1 cellular context compared by ENCODE assay signal in the genomic region with DNA sequence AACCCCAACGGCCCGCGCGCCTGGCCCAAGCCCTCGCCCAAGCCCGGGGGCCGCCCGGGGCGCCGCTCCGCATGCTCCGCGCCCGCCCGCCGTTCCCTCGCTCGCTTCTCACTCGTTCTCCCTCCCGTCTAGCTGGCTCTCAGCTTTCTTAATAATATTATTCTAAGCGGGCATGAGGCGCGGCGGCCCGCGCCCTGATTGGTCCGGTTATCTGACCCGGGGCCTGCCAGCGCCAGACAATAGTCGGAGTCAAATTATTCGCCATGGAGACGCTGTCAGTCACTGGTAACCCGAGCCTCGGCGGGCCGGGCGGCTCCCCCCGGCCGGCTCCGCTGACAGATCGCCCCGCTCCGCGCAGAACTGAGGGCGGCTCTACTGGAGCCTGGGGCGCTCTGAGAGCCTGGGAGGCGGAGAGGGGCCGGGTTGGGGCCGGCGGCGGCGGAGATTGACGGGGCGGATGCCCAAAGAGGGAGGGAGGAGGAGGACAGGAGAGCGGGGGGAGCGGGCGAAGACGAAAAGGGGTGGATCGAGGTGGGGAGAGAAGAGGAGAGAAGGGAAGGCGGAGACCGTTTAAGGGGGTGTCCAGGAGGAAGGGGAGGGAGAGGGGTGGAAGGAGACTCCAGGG.
TF ChIP-seq lines count a peak whose summit lies in the region.

A gene (minus strand): TSS at position 150 of the 625 bp plus-strand sequence. CDS start 342 bp downstream, outside the sequence.

TF ChIP-seq in HEK293, 187 proteins besides CTCF, POLR2A, EP300 and RAD21 (continued from another document and continues in another):
- peak; percentile 38; the same call in 1 of the 2 replicates for TF ChIP-seq ZNF629 (tag by site-specific recombination; IDR thresholded peaks at IDR 0.05)
- TF ChIP-seq ZBTB17 (tag by site-specific recombination; IDR thresholded peaks at IDR 0.05), result peak; percentile 96
- TF ChIP-seq ZNF660 (tag by site-specific recombination; IDR thresholded peaks at IDR 0.05), result no peak
- TF ChIP-seq, protein P1, sequence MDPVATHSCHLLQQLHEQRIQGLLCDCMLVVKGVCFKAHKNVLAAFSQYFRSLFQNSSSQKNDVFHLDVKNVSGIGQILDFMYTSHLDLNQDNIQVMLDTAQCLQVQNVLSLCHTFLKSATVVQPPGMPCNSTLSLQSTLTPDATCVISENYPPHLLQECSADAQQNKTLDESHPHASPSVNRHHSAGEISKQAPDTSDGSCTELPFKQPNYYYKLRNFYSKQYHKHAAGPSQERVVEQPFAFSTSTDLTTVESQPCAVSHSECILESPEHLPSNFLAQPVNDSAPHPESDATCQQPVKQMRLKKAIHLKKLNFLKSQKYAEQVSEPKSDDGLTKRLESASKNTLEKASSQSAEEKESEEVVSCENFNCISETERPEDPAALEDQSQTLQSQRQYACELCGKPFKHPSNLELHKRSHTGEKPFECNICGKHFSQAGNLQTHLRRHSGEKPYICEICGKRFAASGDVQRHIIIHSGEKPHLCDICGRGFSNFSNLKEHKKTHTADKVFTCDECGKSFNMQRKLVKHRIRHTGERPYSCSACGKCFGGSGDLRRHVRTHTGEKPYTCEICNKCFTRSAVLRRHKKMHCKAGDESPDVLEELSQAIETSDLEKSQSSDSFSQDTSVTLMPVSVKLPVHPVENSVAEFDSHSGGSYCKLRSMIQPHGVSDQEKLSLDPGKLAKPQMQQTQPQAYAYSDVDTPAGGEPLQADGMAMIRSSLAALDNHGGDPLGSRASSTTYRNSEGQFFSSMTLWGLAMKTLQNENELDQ (tag by site-specific recombination; IDR thresholded peaks at IDR 0.05; ENCODE audit: low read depth), result no peak
- TF ChIP-seq KLF9 (tag by site-specific recombination; IDR thresholded peaks at IDR 0.05; ENCODE audit: low read depth), result peak; percentile 66
- TF ChIP-seq, protein P2, sequence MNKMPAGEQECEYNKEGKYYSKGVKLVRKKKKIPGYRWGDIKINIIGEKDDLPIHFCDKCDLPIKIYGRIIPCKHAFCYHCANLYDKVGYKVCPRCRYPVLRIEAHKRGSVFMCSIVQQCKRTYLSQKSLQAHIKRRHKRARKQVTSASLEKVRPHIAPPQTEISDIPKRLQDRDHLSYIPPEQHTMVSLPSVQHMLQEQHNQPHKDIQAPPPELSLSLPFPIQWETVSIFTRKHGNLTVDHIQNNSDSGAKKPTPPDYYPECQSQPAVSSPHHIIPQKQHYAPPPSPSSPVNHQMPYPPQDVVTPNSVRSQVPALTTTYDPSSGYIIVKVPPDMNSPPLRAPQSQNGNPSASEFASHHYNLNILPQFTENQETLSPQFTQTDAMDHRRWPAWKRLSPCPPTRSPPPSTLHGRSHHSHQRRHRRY (tag by site-specific recombination; IDR thresholded peaks at IDR 0.05), result no peak
- no peak for TF ChIP-seq OVOL3 (tag by site-specific recombination; IDR thresholded peaks at IDR 0.05)
- peak; percentile 57; the same call in 1 of the 2 replicates for TF ChIP-seq PRDM1 (tag by site-specific recombination; IDR thresholded peaks at IDR 0.05)
- no peak for TF ChIP-seq ZFP37 (tag by site-specific recombination; IDR thresholded peaks at IDR 0.05)
- TF ChIP-seq, protein P3, sequence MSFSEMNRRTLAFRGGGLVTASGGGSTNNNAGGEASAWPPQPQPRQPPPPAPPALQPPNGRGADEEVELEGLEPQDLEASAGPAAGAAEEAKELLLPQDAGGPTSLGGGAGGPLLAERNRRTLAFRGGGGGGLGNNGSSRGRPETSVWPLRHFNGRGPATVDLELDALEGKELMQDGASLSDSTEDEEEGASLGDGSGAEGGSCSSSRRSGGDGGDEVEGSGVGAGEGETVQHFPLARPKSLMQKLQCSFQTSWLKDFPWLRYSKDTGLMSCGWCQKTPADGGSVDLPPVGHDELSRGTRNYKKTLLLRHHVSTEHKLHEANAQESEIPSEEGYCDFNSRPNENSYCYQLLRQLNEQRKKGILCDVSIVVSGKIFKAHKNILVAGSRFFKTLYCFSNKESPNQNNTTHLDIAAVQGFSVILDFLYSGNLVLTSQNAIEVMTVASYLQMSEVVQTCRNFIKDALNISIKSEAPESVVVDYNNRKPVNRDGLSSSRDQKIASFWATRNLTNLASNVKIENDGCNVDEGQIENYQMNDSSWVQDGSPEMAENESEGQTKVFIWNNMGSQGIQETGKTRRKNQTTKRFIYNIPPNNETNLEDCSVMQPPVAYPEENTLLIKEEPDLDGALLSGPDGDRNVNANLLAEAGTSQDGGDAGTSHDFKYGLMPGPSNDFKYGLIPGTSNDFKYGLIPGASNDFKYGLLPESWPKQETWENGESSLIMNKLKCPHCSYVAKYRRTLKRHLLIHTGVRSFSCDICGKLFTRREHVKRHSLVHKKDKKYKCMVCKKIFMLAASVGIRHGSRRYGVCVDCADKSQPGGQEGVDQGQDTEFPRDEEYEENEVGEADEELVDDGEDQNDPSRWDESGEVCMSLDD (tag by site-specific recombination; IDR thresholded peaks at IDR 0.05), result peak; percentile 87; the same call in 1 of the 2 replicates
- no peak for TF ChIP-seq ZNF175 (tag by site-specific recombination; IDR thresholded peaks at IDR 0.05)
- TF ChIP-seq ZBTB1 (tag by site-specific recombination; IDR thresholded peaks at IDR 0.05), result no peak
- TF ChIP-seq GLIS2 (tag by site-specific recombination; IDR thresholded peaks at IDR 0.05), result peak; percentile 87
- TF ChIP-seq, protein P4, sequence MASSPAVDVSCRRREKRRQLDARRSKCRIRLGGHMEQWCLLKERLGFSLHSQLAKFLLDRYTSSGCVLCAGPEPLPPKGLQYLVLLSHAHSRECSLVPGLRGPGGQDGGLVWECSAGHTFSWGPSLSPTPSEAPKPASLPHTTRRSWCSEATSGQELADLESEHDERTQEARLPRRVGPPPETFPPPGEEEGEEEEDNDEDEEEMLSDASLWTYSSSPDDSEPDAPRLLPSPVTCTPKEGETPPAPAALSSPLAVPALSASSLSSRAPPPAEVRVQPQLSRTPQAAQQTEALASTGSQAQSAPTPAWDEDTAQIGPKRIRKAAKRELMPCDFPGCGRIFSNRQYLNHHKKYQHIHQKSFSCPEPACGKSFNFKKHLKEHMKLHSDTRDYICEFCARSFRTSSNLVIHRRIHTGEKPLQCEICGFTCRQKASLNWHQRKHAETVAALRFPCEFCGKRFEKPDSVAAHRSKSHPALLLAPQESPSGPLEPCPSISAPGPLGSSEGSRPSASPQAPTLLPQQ (tag by site-specific recombination; IDR thresholded peaks at IDR 0.05), result peak; percentile 67; the same call in 1 of the 2 replicates
- peak; percentile 49; the same call in 1 of the 2 replicates for TF ChIP-seq ZNF843 (tag by site-specific recombination; IDR thresholded peaks at IDR 0.05)
- no peak for TF ChIP-seq ZNF549 (tag by site-specific recombination; IDR thresholded peaks at IDR 0.05)
- TF ChIP-seq MEIS1 (CRISPR knock-in tag; IDR thresholded peaks at IDR 0.05; ENCODE audit: borderline replicate concordance), result no peak
- TF ChIP-seq, protein P5, sequence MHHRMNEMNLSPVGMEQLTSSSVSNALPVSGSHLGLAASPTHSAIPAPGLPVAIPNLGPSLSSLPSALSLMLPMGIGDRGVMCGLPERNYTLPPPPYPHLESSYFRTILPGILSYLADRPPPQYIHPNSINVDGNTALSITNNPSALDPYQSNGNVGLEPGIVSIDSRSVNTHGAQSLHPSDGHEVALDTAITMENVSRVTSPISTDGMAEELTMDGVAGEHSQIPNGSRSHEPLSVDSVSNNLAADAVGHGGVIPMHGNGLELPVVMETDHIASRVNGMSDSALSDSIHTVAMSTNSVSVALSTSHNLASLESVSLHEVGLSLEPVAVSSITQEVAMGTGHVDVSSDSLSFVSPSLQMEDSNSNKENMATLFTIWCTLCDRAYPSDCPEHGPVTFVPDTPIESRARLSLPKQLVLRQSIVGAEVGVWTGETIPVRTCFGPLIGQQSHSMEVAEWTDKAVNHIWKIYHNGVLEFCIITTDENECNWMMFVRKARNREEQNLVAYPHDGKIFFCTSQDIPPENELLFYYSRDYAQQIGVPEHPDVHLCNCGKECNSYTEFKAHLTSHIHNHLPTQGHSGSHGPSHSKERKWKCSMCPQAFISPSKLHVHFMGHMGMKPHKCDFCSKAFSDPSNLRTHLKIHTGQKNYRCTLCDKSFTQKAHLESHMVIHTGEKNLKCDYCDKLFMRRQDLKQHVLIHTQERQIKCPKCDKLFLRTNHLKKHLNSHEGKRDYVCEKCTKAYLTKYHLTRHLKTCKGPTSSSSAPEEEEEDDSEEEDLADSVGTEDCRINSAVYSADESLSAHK (tag by site-specific recombination; IDR thresholded peaks at IDR 0.05), result 0 out of 2 replicates have a peak, but pooled peaks have one; percentile 36
- no peak for TF ChIP-seq SCRT1 (tag by site-specific recombination; IDR thresholded peaks at IDR 0.05; ENCODE audit: borderline replicate concordance)
- no peak for TF ChIP-seq GFI1B (tag by site-specific recombination; IDR thresholded peaks at IDR 0.05)
- TF ChIP-seq, protein P6, sequence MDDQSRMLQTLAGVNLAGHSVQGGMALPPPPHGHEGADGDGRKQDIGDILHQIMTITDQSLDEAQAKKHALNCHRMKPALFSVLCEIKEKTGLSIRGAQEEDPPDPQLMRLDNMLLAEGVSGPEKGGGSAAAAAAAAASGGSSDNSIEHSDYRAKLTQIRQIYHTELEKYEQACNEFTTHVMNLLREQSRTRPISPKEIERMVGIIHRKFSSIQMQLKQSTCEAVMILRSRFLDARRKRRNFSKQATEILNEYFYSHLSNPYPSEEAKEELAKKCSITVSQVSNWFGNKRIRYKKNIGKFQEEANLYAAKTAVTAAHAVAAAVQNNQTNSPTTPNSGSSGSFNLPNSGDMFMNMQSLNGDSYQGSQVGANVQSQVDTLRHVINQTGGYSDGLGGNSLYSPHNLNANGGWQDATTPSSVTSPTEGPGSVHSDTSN (CRISPR knock-in tag; IDR thresholded peaks at IDR 0.05), result peak; percentile 40; the same call in 1 of the 2 replicates
- TF ChIP-seq SCRT2 (tag by site-specific recombination; IDR thresholded peaks at IDR 0.05), result no peak
- TF ChIP-seq ZNF785 (tag by site-specific recombination; IDR thresholded peaks at IDR 0.05), result 0 out of 2 replicates have a peak, but pooled peaks have one; percentile 26
- TF ChIP-seq ZNF610 (tag by site-specific recombination; IDR thresholded peaks at IDR 0.05; ENCODE audit: borderline replicate concordance), result peak; percentile 87; the same call in 1 of the 2 replicates
- peak; percentile 79 for TF ChIP-seq GLIS1 (tag by site-specific recombination; IDR thresholded peaks at IDR 0.05)
- TF ChIP-seq RBAK (tag by site-specific recombination; IDR thresholded peaks at IDR 0.05), result no peak
- TF ChIP-seq, protein P7, sequence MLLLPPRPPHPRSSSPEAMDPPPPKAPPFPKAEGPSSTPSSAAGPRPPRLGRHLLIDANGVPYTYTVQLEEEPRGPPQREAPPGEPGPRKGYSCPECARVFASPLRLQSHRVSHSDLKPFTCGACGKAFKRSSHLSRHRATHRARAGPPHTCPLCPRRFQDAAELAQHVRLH (tag by site-specific recombination; IDR thresholded peaks at IDR 0.05), result no peak
- no peak for TF ChIP-seq ZNF423 (tag by site-specific recombination; IDR thresholded peaks at IDR 0.05)
- TF ChIP-seq EGR2 (tag by site-specific recombination; IDR thresholded peaks at IDR 0.05; ENCODE audit: low read depth), result peak; percentile 80
- TF ChIP-seq ZNF426 (tag by site-specific recombination; IDR thresholded peaks at IDR 0.05), result no peak
- TF ChIP-seq, protein P8, sequence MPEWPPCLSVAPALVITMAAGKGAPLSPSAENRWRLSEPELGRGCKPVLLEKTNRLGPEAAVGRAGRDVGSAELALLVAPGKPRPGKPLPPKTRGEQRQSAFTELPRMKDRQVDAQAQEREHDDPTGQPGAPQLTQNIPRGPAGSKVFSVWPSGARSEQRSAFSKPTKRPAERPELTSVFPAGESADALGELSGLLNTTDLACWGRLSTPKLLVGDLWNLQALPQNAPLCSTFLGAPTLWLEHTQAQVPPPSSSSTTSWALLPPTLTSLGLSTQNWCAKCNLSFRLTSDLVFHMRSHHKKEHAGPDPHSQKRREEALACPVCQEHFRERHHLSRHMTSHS (tag by site-specific recombination; IDR thresholded peaks at IDR 0.05), result no peak
- peak; percentile 70 for TF ChIP-seq ZFHX2 (tag by site-specific recombination; conservative IDR thresholded peaks at IDR 0.05)
- TF ChIP-seq ZNF37A (tag by site-specific recombination; IDR thresholded peaks at IDR 0.05), result no peak
- TF ChIP-seq, protein P9, sequence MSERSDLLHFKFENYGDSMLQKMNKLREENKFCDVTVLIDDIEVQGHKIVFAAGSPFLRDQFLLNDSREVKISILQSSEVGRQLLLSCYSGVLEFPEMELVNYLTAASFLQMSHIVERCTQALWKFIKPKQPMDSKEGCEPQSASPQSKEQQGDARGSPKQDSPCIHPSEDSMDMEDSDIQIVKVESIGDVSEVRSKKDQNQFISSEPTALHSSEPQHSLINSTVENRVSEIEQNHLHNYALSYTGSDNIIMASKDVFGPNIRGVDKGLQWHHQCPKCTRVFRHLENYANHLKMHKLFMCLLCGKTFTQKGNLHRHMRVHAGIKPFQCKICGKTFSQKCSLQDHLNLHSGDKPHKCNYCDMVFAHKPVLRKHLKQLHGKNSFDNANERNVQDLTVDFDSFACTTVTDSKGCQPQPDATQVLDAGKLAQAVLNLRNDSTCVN (tag by site-specific recombination; optimal IDR thresholded peaks at IDR 0.05), result peak; percentile 51
- TF ChIP-seq ZNF404 (tag by site-specific recombination; IDR thresholded peaks at IDR 0.05), result no peak
- TF ChIP-seq, protein P10, sequence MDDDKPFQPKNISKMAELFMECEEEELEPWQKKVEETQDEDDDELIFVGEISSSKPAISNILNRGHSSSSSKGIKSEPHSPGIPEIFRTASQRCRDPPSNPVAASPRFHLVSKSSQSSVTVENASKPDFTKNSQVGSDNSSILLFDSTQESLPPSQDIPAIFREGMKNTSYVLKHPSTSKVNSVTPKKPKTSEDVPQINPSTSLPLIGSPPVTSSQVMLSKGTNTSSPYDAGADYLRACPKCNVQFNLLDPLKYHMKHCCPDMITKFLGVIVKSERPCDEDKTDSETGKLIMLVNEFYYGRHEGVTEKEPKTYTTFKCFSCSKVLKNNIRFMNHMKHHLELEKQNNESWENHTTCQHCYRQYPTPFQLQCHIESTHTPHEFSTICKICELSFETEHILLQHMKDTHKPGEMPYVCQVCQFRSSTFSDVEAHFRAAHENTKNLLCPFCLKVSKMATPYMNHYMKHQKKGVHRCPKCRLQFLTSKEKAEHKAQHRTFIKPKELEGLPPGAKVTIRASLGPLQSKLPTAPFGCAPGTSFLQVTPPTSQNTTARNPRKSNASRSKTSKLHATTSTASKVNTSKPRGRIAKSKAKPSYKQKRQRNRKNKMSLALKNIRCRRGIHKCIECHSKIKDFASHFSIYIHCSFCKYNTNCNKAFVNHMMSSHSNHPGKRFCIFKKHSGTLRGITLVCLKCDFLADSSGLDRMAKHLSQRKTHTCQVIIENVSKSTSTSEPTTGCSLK (tag by site-specific recombination; IDR thresholded peaks at IDR 0.05), result no peak
- TF ChIP-seq, protein P11, sequence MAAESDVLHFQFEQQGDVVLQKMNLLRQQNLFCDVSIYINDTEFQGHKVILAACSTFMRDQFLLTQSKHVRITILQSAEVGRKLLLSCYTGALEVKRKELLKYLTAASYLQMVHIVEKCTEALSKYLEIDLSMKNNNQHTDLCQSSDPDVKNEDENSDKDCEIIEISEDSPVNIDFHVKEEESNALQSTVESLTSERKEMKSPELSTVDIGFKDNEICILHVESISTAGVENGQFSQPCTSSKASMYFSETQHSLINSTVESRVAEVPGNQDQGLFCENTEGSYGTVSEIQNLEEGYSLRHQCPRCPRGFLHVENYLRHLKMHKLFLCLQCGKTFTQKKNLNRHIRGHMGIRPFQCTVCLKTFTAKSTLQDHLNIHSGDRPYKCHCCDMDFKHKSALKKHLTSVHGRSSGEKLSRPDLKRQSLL (tag by site-specific recombination; IDR thresholded peaks at IDR 0.05), result no peak; the same call in 1 of the 2 replicates
- TF ChIP-seq TCF7L2 (IDR thresholded peaks at IDR 0.05; ENCODE audit: borderline replicate concordance, low read depth, low read length), result no peak
- no peak for TF ChIP-seq ZNF707 (tag by site-specific recombination; IDR thresholded peaks at IDR 0.05)
- TF ChIP-seq ZBTB8A (tag by site-specific recombination; IDR thresholded peaks at IDR 0.05), result peak; percentile 92
- peak; percentile 83 for TF ChIP-seq KLF8 (tag by site-specific recombination; IDR thresholded peaks at IDR 0.05)
